Comparison of ENCODE assay signal across 16 cellular contexts in the genomic region with DNA sequence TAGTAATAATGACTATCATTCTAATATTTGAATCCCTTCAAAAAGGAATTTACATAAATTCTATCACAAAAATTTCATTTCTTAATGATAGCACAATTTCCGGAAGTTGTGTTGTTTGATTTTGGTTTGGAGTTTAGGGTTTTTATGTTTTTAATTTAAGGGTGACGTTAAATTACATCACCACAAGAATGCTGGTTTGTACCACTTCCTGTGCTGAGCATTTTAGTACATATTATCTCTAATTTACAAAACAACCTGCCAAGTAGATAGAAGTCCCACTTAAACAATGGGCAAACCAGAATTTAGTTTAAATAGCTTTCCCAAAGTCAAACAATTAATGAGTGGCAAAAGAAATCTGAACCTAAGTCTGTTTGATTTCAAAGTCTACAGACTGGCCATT.
DNase-seq lines count a peak whose midpoint lies in the region; ATAC-seq and TF ChIP-seq lines count a peak whose summit lies in the region.
"Had no signal": no experiment of that assay in that cellular context is flagged by ENCODE, and none has a peak within 500 bp of the region (broad histone marks: within the 10 kb centered on the region; RNA-seq: fewer than 3 reads in every experiment).

No MANE protein-coding gene starts in this region.

- no peak overlapping the region for H3K4me3 ChIP-seq in HL-60 (replicated peaks; ENCODE audit: insufficient read depth, low read length)
- no peak overlapping the region for H3K4me3 ChIP-seq in colonic mucosa
- H3K4me3 ChIP-seq: skin epidermis had no signal

- H3K36me3 ChIP-seq in colonic mucosa = no peaks in the 10 kb centered on the region

- H3K27ac Mint-ChIP-seq in naive thymus-derived CD8-positive, alpha-beta T cell = peak overlapping the region in 7 of 10 donors; percentile 60 to 87 (median 84)
- H3K27ac Mint-ChIP-seq: endodermal cell had no signal

- H3K9ac ChIP-seq in colonic mucosa (ENCODE audit: low read depth in 2 of 2, low read length in 2 of 2) = no peak overlapping the region

- peak overlapping the region in 5 of 10 donors; percentile 24 to 66 (median 60) for H3K4me3 Mint-ChIP-seq in naive thymus-derived CD8-positive, alpha-beta T cell
- H3K4me3 Mint-ChIP-seq: endodermal cell had no signal

- ATAC-seq in naive thymus-derived CD8-positive, alpha-beta T cell = peak in 1 of 2 donors; percentile 84
- ATAC-seq: left colon had no signal

- H3K36me3 Mint-ChIP-seq in naive thymus-derived CD8-positive, alpha-beta T cell = peaks cover 0 to 16% (median 9%) of the 10 kb centered on the region in 3 donors

- peaks cover 15 to 52% (median 30%) of the 10 kb centered on the region in 4 donors for H3K4me1 Mint-ChIP-seq in naive thymus-derived CD8-positive, alpha-beta T cell

- H3K4me1 ChIP-seq in colonic mucosa = no peaks in the 10 kb centered on the region

- no peaks in the 10 kb centered on the region for H3K27me3 Mint-ChIP-seq in naive thymus-derived CD8-positive, alpha-beta T cell

- DNase-seq in NOMO-1 treated with DMSO at 0.1 percent for 48 hours (lab: John Stamatoyannopoulos, UW; ENCODE audit: unreplicated experiment) = peak; percentile 40
- DNase-seq in NOMO-1 treated with dmso at 0.1 percent for 144 hours (lab: John Stamatoyannopoulos, UW; ENCODE audit: unreplicated experiment) = no peak
- peak in 1 of 2 experiments; percentile 64 for DNase-seq in HL-60 (ENCODE audit: low read depth in 1 of 2, low spot score in 1 of 2)
- DNase-seq in astrocyte of the hippocampus (ENCODE audit: low read depth, low spot score) = peak; percentile 7
- DNase-seq in naive thymus-derived CD8-positive, alpha-beta T cell = peak in 2 of 10 donors; percentile 45 to 55
- no peak for DNase-seq in activated CD4-positive, CD25-positive, alpha-beta regulatory T cell (lab: John Stamatoyannopoulos, UW)
- no peak for DNase-seq in colonic mucosa
- DNase-seq in NCI-H2196 treated with DMSO at 0.1 percent for 48 hours (lab: John Stamatoyannopoulos, UW; ENCODE audit: unreplicated experiment) = no peak
- DNase-seq: 8988T, amygdala, endodermal cell, GOT3, left colon, NCI-H1092 treated with DMSO at 0.1 percent for 48 hours, NCI-H510A had no signal

- peaks cover 0 to 4% (median 0%) of the 10 kb centered on the region in 9 donors for H3K9me3 Mint-ChIP-seq in naive thymus-derived CD8-positive, alpha-beta T cell
- H3K9me3 Mint-ChIP-seq: endodermal cell had no signal

- intact Hi-C loops in colonic mucosa (cut with DNase I) = no loop called here

- peak overlapping the region; percentile 96 for H3K27ac ChIP-seq in HL-60 (replicated peaks)
- H3K27ac ChIP-seq in colonic mucosa = no peak overlapping the region

- no peaks in the 10 kb centered on the region for H3K27me3 ChIP-seq in HL-60 (ENCODE audit: insufficient read depth, poor library complexity, severe bottlenecking)
- no peaks in the 10 kb centered on the region for H3K27me3 ChIP-seq in colonic mucosa

- TF ChIP-seq CTCF in HL-60 (IDR thresholded peaks at IDR 0.05; ENCODE audit: insufficient read depth, low read length) (no peak), colonic mucosa (IDR thresholded peaks at IDR 0.05) (no peak)

- POLR2A ChIA-PET in naive thymus-derived CD8-positive, alpha-beta T cell (lab: Charles Lee) = no interaction called here

- no peaks in the 10 kb centered on the region for H3K9me3 ChIP-seq in colonic mucosa

Comparison
In these comparisons a context has a peak if more than half of its experiments do, and no peak if none do; other contexts are left out.
1. DNase-seq: peak in NOMO-1 treated with DMSO at 0.1 percent for 48 hours (single experiment) and astrocyte of the hippocampus (single experiment); none in NOMO-1 treated with dmso at 0.1 percent for 144 hours (single experiment), activated CD4-positive, CD25-positive, alpha-beta regulatory T cell (0 of 4), colonic mucosa (single experiment) and NCI-H2196 treated with DMSO at 0.1 percent for 48 hours (single experiment).